In the genomic region with DNA sequence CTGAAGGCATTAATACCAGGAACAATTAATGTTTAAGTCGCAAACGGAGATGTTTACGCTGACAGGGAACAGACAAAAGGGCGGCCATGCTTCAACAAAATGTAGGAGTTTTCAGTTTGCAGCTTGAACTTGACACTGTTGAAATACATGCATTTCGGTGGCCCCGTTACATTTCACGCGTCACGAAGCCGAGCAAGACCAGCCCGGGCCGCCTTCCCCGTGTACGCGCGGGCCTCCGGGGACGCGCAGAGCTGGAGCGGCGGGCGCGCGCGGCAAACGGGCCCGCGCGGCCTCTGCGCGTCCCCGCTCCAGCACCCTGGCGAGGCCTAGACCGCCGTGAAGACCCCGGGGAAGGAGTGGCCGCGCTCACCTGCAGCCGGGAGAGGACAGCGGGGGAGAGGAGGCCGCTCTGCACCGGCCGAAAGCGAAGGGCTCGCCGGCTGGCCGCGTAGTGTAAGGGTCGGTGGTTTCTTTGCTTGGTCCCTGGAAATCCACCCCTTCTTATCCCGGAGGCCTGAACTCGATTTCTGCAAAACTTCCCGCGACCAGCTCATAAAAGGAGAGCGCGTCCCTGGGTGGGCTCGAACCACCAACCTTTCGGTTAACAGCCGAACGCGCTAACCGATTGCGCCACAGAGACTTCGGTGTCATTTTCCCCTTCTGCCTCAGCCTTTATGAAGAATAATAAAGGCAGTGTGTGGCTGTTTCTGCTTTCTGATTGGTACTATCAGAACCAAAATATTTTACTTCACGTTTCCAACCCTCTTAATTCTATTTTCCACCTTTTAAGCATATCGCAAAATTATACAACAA, we compare ENCODE assay signal across 8 cellular contexts.
DNase-seq lines count a peak whose midpoint lies in the region; ATAC-seq lines count a peak whose summit lies in the region.

No MANE protein-coding gene starts in this region.

- peak; percentile 79 for ATAC-seq in GM18498 (IDR thresholded peaks at IDR 0.05; ENCODE audit: unreplicated experiment)
- peak; percentile 72 for ATAC-seq in HG02884 (IDR thresholded peaks at IDR 0.05; ENCODE audit: unreplicated experiment)

- DNase-seq in NCI-H1694 treated with DMSO at 0.1 percent for 48 hours (lab: John Stamatoyannopoulos, UW) = peak; percentile 91
- peak; percentile 78 for DNase-seq in T-helper 9 cell
- peak; percentile 95 for DNase-seq in astrocyte of the hippocampus (ENCODE audit: low read depth, low spot score)
- DNase-seq in hypothalamus (lab: John Stamatoyannopoulos, UW) = peak; percentile 28 to 96 (median 78)
- peak; percentile 100 for DNase-seq in retina
- DNase-seq in cortex of kidney (lab: John Stamatoyannopoulos, UW) = no peak
